In genomic region chr3:153927107-153927506, GRCh38 we compare ENCODE assay signal across 8 cellular contexts.
A peak's percentile ranks its signal among the peaks of the same experiment; 100 is the strongest.
DNase-seq lines count a peak whose midpoint lies in the region; ATAC-seq and TF ChIP-seq lines count a peak whose summit lies in the region.

No MANE protein-coding gene starts in this region.

- in situ Hi-C loops in GM13977 (cut with MboI; ENCODE audit: low pct_unique_long_range_greater_than_20kb, low sequenced_read_pairs, unreplicated experiment), result no loop called here

- H3K4me1 Mint-ChIP-seq in WTC11, result no peaks in the 10 kb centered on the region
- peaks cover 10% of the 10 kb centered on the region for H3K4me1 Mint-ChIP-seq in nephron
- no peaks in the 10 kb centered on the region for H3K4me1 Mint-ChIP-seq in endothelial cell (ENCODE audit: unreplicated experiment)

- H3K36me3 Mint-ChIP-seq in WTC11 (peaks cover 3% of the 10 kb centered on the region; the same call in 1 of the 2 replicates), nephron (ENCODE audit: low read depth) (no peaks in the 10 kb centered on the region), endothelial cell (ENCODE audit: low read depth, unreplicated experiment) (no peaks in the 10 kb centered on the region)

- CTCF ChIA-PET in WTC11 (lab: Charles Lee), result no interaction called here

- DNase-seq in GM13977 (ENCODE audit: low spot score) (no peak), WTC11 (ENCODE audit: low spot score) (no peak), cerebellum (ENCODE audit: low spot score) (no peak), NCI-H446 (lab: John Stamatoyannopoulos, UW) (no peak), endothelial cell (ENCODE audit: low spot score) (no peak)
- DNase-seq in stimulated activated CD4-positive, alpha-beta T cell treated with anti-CD3 and anti-CD28 coated beads, Interleukin-4, amount 100 ng/mL, for 24 hours, result no peak

- H3K4me3 Mint-ChIP-seq in WTC11, result no peak overlapping the region
- H3K4me3 Mint-ChIP-seq in nephron, result no peak overlapping the region
- no peak overlapping the region for H3K4me3 Mint-ChIP-seq in endothelial cell (ENCODE audit: unreplicated experiment)

- ATAC-seq in HG03159 (IDR thresholded peaks at IDR 0.05; ENCODE audit: unreplicated experiment), result peak; percentile 81
- peak; percentile 44 for ATAC-seq in WTC11

- H3K27ac Mint-ChIP-seq in WTC11 (no peak overlapping the region), nephron (peak overlapping the region in 1 of 3 experiments; percentile 51), endothelial cell (ENCODE audit: unreplicated experiment) (no peak overlapping the region)

- POLR2A ChIA-PET in WTC11 (lab: Charles Lee), result no interaction called here

- H3K9me3 Mint-ChIP-seq in WTC11 (peaks cover 13% of the 10 kb centered on the region), nephron (peaks cover 7% of the 10 kb centered on the region), endothelial cell (ENCODE audit: unreplicated experiment) (no peaks in the 10 kb centered on the region)

- H3K27me3 Mint-ChIP-seq in WTC11 (ENCODE audit: low read depth), result no peaks in the 10 kb centered on the region
- no peaks in the 10 kb centered on the region for H3K27me3 Mint-ChIP-seq in nephron (ENCODE audit: low read depth)
- no peaks in the 10 kb centered on the region for H3K27me3 Mint-ChIP-seq in endothelial cell (ENCODE audit: unreplicated experiment)

- TF ChIP-seq CTCF in GM13977 (IDR thresholded peaks at IDR 0.05; ENCODE audit: extremely low read depth, insufficient read depth, missing control alignments), result peak; percentile 11
- no peak for TF ChIP-seq CTCF in WTC11 (IDR thresholded peaks at IDR 0.05)
- peak; percentile 20 to 47 (median 31) for TF ChIP-seq CTCF in nephron (IDR thresholded peaks at IDR 0.05; ENCODE audit: unreplicated experiment in 3 of 3)
- TF ChIP-seq CTCF in endothelial cell (IDR thresholded peaks at IDR 0.05; ENCODE audit: unreplicated experiment), result no peak

TF ChIP-seq in WTC11, 78 proteins besides CTCF, POLR2A, EP300 and RAD21:
- TF ChIP-seq ZNF138 (CRISPR knock-in tag; conservative IDR thresholded peaks at IDR 0.05) (no peak), SOX15 (CRISPR knock-in tag; IDR thresholded peaks at IDR 0.05) (no peak), ATF6 (CRISPR knock-in tag; IDR thresholded peaks at IDR 0.05) (no peak), SMAD4 (CRISPR knock-in tag; IDR thresholded peaks at IDR 0.05) (no peak), ZBTB21 (CRISPR knock-in tag; IDR thresholded peaks at IDR 0.05; ENCODE audit: borderline replicate concordance) (no peak), HMGA2 (CRISPR knock-in tag; IDR thresholded peaks at IDR 0.05) (no peak), FOXP1 (CRISPR knock-in tag; IDR thresholded peaks at IDR 0.05; ENCODE audit: borderline replicate concordance) (no peak)
- TF ChIP-seq, protein P1, sequence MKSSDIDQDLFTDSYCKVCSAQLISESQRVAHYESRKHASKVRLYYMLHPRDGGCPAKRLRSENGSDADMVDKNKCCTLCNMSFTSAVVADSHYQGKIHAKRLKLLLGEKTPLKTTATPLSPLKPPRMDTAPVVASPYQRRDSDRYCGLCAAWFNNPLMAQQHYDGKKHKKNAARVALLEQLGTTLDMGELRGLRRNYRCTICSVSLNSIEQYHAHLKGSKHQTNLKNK (CRISPR knock-in tag; IDR thresholded peaks at IDR 0.05), result no peak
- TF ChIP-seq, protein P2, sequence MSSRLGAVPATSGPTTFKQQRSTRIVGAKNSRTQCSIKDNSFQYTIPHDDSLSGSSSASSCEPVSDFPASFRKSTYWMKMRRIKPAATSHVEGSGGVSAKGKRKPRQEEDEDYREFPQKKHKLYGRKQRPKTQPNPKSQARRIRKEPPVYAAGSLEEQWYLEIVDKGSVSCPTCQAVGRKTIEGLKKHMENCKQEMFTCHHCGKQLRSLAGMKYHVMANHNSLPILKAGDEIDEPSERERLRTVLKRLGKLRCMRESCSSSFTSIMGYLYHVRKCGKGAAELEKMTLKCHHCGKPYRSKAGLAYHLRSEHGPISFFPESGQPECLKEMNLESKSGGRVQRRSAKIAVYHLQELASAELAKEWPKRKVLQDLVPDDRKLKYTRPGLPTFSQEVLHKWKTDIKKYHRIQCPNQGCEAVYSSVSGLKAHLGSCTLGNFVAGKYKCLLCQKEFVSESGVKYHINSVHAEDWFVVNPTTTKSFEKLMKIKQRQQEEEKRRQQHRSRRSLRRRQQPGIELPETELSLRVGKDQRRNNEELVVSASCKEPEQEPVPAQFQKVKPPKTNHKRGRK (CRISPR knock-in tag; IDR thresholded peaks at IDR 0.05; ENCODE audit: borderline replicate concordance), result no peak
- TF ChIP-seq, protein P3, sequence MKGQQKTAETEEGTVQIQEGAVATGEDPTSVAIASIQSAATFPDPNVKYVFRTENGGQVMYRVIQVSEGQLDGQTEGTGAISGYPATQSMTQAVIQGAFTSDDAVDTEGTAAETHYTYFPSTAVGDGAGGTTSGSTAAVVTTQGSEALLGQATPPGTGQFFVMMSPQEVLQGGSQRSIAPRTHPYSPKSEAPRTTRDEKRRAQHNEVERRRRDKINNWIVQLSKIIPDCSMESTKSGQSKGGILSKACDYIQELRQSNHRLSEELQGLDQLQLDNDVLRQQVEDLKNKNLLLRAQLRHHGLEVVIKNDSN (CRISPR knock-in tag; IDR thresholded peaks at IDR 0.05), result no peak

Comparison
In these comparisons a context has a peak if more than half of its experiments do, and no peak if none do; other contexts are left out.
1. CTCF ChIP-seq: peak in GM13977 (single experiment) and nephron (3 of 3); none in WTC11 (single experiment) and endothelial cell (single experiment).